Comparison of ENCODE assay signal across 1 cellular context in genomic region chr7:32937344-32938174, GRCh38.
TF ChIP-seq lines count a peak whose summit lies in the region.

No MANE protein-coding gene starts in this region.

TF ChIP-seq in HEK293, 187 proteins besides CTCF, POLR2A, EP300 and RAD21 (continued from another document and continues in another):
- TF ChIP-seq ZNF362 (tag by site-specific recombination; IDR thresholded peaks at IDR 0.05) (no peak), ZNF830 (tag by site-specific recombination; IDR thresholded peaks at IDR 0.05; ENCODE audit: low read depth) (peak; percentile 68; the same call in 1 of the 2 replicates), SALL2 (tag by site-specific recombination; IDR thresholded peaks at IDR 0.05; ENCODE audit: borderline replicate concordance) (no peak), ZNF624 (tag by site-specific recombination; IDR thresholded peaks at IDR 0.05) (peak; percentile 48; the same call in 1 of the 2 replicates), ZNF558 (tag by site-specific recombination; IDR thresholded peaks at IDR 0.05) (no peak), GLIS1 (tag by site-specific recombination; IDR thresholded peaks at IDR 0.05) (no peak), ZBTB1 (tag by site-specific recombination; IDR thresholded peaks at IDR 0.05) (no peak), ZNF202 (tag by site-specific recombination; IDR thresholded peaks at IDR 0.05; ENCODE audit: borderline replicate concordance) (no peak), ZNF707 (tag by site-specific recombination; IDR thresholded peaks at IDR 0.05) (no peak), ZNF549 (tag by site-specific recombination; IDR thresholded peaks at IDR 0.05) (peak; percentile 50), ZNF16 (tag by site-specific recombination; IDR thresholded peaks at IDR 0.05; ENCODE audit: low read depth) (no peak), ZNF391 (tag by site-specific recombination; IDR thresholded peaks at IDR 0.05; ENCODE audit: borderline replicate concordance, low read depth) (no peak), ZNF221 (tag by site-specific recombination; IDR thresholded peaks at IDR 0.05; ENCODE audit: borderline replicate concordance) (peak; percentile 42; the same call in 1 of the 2 replicates), REPIN1 (tag by site-specific recombination; IDR thresholded peaks at IDR 0.05; ENCODE audit: low read depth) (no peak), ZNF510 (tag by site-specific recombination; IDR thresholded peaks at IDR 0.05; ENCODE audit: insufficient replicate concordance) (no peak), ZNF785 (tag by site-specific recombination; IDR thresholded peaks at IDR 0.05) (no peak), AEBP2 (tag by site-specific recombination; IDR thresholded peaks at IDR 0.05; ENCODE audit: borderline replicate concordance) (no peak), ZNF121 (tag by site-specific recombination; IDR thresholded peaks at IDR 0.05) (no peak), ZNF23 (tag by site-specific recombination; IDR thresholded peaks at IDR 0.05; ENCODE audit: borderline replicate concordance) (no peak), ZNF37A (tag by site-specific recombination; IDR thresholded peaks at IDR 0.05) (peak; percentile 59; the same call in 1 of the 2 replicates), KLF16 (tag by site-specific recombination; IDR thresholded peaks at IDR 0.05) (no peak), ZNF654 (tag by site-specific recombination; IDR thresholded peaks at IDR 0.05; ENCODE audit: low read depth) (no peak), ZNF311 (tag by site-specific recombination; IDR thresholded peaks at IDR 0.05; ENCODE audit: borderline replicate concordance) (no peak), ZNF148 (tag by site-specific recombination; IDR thresholded peaks at IDR 0.05; ENCODE audit: borderline replicate concordance) (no peak), ZNF596 (tag by site-specific recombination; IDR thresholded peaks at IDR 0.05) (0 out of 2 replicates have a peak, but pooled peaks have one; percentile 42), ZNF580 (tag by site-specific recombination; IDR thresholded peaks at IDR 0.05) (no peak), FEZF1 (tag by site-specific recombination; IDR thresholded peaks at IDR 0.05) (peak; percentile 37; the same call in 1 of the 2 replicates), ZNF610 (tag by site-specific recombination; IDR thresholded peaks at IDR 0.05; ENCODE audit: borderline replicate concordance) (0 out of 2 replicates have a peak, but pooled peaks have one; percentile 16), ZNF169 (tag by site-specific recombination; IDR thresholded peaks at IDR 0.05) (no peak), KLF1 (tag by site-specific recombination; IDR thresholded peaks at IDR 0.05) (no peak), ZNF335 (tag by site-specific recombination; conservative IDR thresholded peaks at IDR 0.05) (no peak), ZIC2 (tag by site-specific recombination; IDR thresholded peaks at IDR 0.05) (peak; percentile 66), ZBTB26 (tag by site-specific recombination; optimal IDR thresholded peaks at IDR 0.05) (no peak), ZNF48 (tag by site-specific recombination; IDR thresholded peaks at IDR 0.05) (no peak), ZNF394 (tag by site-specific recombination; IDR thresholded peaks at IDR 0.05; ENCODE audit: borderline replicate concordance) (no peak), ZNF518A (tag by site-specific recombination; conservative IDR thresholded peaks at IDR 0.05; ENCODE audit: low read depth) (no peak)
- TF ChIP-seq, protein P1, sequence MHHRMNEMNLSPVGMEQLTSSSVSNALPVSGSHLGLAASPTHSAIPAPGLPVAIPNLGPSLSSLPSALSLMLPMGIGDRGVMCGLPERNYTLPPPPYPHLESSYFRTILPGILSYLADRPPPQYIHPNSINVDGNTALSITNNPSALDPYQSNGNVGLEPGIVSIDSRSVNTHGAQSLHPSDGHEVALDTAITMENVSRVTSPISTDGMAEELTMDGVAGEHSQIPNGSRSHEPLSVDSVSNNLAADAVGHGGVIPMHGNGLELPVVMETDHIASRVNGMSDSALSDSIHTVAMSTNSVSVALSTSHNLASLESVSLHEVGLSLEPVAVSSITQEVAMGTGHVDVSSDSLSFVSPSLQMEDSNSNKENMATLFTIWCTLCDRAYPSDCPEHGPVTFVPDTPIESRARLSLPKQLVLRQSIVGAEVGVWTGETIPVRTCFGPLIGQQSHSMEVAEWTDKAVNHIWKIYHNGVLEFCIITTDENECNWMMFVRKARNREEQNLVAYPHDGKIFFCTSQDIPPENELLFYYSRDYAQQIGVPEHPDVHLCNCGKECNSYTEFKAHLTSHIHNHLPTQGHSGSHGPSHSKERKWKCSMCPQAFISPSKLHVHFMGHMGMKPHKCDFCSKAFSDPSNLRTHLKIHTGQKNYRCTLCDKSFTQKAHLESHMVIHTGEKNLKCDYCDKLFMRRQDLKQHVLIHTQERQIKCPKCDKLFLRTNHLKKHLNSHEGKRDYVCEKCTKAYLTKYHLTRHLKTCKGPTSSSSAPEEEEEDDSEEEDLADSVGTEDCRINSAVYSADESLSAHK (tag by site-specific recombination; IDR thresholded peaks at IDR 0.05), result no peak
- TF ChIP-seq, protein P2, sequence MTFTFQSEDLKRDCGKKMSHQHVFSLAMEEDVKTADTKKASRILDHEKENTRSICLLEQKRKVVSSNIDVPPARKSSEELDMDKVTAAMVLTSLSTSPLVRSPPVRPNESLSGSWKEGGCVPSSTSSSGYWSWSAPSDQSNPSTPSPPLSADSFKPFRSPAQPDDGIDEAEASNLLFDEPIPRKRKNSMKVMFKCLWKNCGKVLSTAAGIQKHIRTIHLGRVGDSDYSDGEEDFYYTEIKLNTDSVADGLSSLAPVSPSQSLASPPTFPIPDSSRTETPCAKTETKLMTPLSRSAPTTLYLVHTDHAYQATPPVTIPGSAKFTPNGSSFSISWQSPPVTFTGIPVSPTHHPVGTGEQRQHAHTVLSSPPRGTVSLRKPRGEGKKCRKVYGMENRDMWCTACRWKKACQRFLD (tag by site-specific recombination; IDR thresholded peaks at IDR 0.05), result no peak
- TF ChIP-seq, protein P3, sequence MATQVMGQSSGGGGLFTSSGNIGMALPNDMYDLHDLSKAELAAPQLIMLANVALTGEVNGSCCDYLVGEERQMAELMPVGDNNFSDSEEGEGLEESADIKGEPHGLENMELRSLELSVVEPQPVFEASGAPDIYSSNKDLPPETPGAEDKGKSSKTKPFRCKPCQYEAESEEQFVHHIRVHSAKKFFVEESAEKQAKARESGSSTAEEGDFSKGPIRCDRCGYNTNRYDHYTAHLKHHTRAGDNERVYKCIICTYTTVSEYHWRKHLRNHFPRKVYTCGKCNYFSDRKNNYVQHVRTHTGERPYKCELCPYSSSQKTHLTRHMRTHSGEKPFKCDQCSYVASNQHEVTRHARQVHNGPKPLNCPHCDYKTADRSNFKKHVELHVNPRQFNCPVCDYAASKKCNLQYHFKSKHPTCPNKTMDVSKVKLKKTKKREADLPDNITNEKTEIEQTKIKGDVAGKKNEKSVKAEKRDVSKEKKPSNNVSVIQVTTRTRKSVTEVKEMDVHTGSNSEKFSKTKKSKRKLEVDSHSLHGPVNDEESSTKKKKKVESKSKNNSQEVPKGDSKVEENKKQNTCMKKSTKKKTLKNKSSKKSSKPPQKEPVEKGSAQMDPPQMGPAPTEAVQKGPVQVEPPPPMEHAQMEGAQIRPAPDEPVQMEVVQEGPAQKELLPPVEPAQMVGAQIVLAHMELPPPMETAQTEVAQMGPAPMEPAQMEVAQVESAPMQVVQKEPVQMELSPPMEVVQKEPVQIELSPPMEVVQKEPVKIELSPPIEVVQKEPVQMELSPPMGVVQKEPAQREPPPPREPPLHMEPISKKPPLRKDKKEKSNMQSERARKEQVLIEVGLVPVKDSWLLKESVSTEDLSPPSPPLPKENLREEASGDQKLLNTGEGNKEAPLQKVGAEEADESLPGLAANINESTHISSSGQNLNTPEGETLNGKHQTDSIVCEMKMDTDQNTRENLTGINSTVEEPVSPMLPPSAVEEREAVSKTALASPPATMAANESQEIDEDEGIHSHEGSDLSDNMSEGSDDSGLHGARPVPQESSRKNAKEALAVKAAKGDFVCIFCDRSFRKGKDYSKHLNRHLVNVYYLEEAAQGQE (tag by site-specific recombination; IDR thresholded peaks at IDR 0.05), result no peak
- TF ChIP-seq, protein P4, sequence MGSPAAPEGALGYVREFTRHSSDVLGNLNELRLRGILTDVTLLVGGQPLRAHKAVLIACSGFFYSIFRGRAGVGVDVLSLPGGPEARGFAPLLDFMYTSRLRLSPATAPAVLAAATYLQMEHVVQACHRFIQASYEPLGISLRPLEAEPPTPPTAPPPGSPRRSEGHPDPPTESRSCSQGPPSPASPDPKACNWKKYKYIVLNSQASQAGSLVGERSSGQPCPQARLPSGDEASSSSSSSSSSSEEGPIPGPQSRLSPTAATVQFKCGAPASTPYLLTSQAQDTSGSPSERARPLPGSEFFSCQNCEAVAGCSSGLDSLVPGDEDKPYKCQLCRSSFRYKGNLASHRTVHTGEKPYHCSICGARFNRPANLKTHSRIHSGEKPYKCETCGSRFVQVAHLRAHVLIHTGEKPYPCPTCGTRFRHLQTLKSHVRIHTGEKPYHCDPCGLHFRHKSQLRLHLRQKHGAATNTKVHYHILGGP (tag by site-specific recombination; IDR thresholded peaks at IDR 0.05), result peak; percentile 49; the same call in 1 of the 2 replicates
